8 cellular contexts compared by ENCODE assay signal in genomic region chr17:30969989-30970680, GRCh38. TPM values are rescaled to one million over a fixed set of nuclear protein-coding genes. Genes with fewer than 3 reads are reported as not detected.
DNase-seq lines count a peak whose midpoint lies in the region; ATAC-seq, FAIRE-seq and TF ChIP-seq lines count a peak whose summit lies in the region.

No MANE protein-coding gene starts in this region.

- peaks cover 4% of the 10 kb centered on the region for H3K36me3 ChIP-seq in upper lobe of right lung

- no peak for FAIRE-seq in GM12891 (lab: Jason Lieb, UNC)

- no peaks in the 10 kb centered on the region for H3K27me3 Mint-ChIP-seq in dendritic cell treated with granulocyte-macrophage colony-stimulating factor and Interleukin-4, amounts not matched to agents 40 ng/mL and 50 ng/mL, for 4 days

- intact Hi-C loops in dendritic cell treated with granulocyte-macrophage colony-stimulating factor and Interleukin-4, amounts not matched to agents 40 ng/mL and 50 ng/mL, for 4 days (cut with micrococcal nuclease), result loop anchor here (5.0 kb wide), 2 partner anchors 48 to 63 kb away; partner anchors contain the start of genes ADAP2 and TEFM
- intact Hi-C loops in upper lobe of right lung (cut with DNase I), result no loop called here

- peak overlapping the region; percentile 97 for H3K27ac ChIP-seq in upper lobe of right lung

- no peaks in the 10 kb centered on the region for H3K9me3 Mint-ChIP-seq in dendritic cell treated with granulocyte-macrophage colony-stimulating factor and Interleukin-4, amounts not matched to agents 40 ng/mL and 50 ng/mL, for 4 days

- H3K4me3 ChIP-seq in upper lobe of right lung, result peak overlapping the region; percentile 87

- no peaks in the 10 kb centered on the region for H3K9me3 ChIP-seq in upper lobe of right lung

- peaks cover 45% of the 10 kb centered on the region for H3K4me1 Mint-ChIP-seq in dendritic cell treated with granulocyte-macrophage colony-stimulating factor and Interleukin-4, amounts not matched to agents 40 ng/mL and 50 ng/mL, for 4 days (ENCODE audit: low read depth)

- no peak for TF ChIP-seq POLR2A in GM12891 (IDR thresholded peaks at IDR 0.05; ENCODE audit: low read depth, low read length)

- peak overlapping the region; percentile 94 for H3K27ac Mint-ChIP-seq in dendritic cell treated with granulocyte-macrophage colony-stimulating factor and Interleukin-4, amounts not matched to agents 40 ng/mL and 50 ng/mL, for 4 days

- no peak for TF ChIP-seq CTCF in upper lobe of right lung (IDR thresholded peaks at IDR 0.05)

- H3K27me3 ChIP-seq in upper lobe of right lung, result no peaks in the 10 kb centered on the region

- DNase-seq in activated naive CD4-positive, alpha-beta T cell treated with Interleukin-2 at 50 U/mL for 16 hours, result peak; percentile 9
- no peak for DNase-seq in activated naive CD4-positive, alpha-beta T cell treated with anti-CD3 and anti-CD28 coated beads, Interleukin-2, amount 50 U/mL, for 16 hours
- peak; percentile 63 for DNase-seq in RPMI8226
- DNase-seq in mesenteric fat pad (ENCODE audit: low spot score), result peak; percentile 43
- DNase-seq in upper lobe of right lung, result no peak
- DNase-seq in NK-92 treated with Interleukin-12 subunit alpha and Interleukin-12 subunit beta, amount 100 ng/mL, for 24 hours (lab: John Stamatoyannopoulos, UW), result no peak
- no peak for DNase-seq in GM12891 (ENCODE audit: insufficient read length, low spot score)

- no peaks in the 10 kb centered on the region for H3K4me1 ChIP-seq in upper lobe of right lung

- no peak for ATAC-seq in upper lobe of right lung

- peaks cover 77% of the 10 kb centered on the region for H3K36me3 Mint-ChIP-seq in dendritic cell treated with granulocyte-macrophage colony-stimulating factor and Interleukin-4, amounts not matched to agents 40 ng/mL and 50 ng/mL, for 4 days (ENCODE audit: low read depth)

- H3K4me3 Mint-ChIP-seq in dendritic cell treated with granulocyte-macrophage colony-stimulating factor and Interleukin-4, amounts not matched to agents 40 ng/mL and 50 ng/mL, for 4 days, result peak overlapping the region; percentile 98

TF ChIP-seq in GM12891, 5 proteins besides CTCF, POLR2A, EP300 and RAD21:
- no peak for TF ChIP-seq POLR2AphosphoS5 (IDR thresholded peaks at IDR 0.05; ENCODE audit: low read depth, low read length)

RNA-seq across cellular contexts. Expression of gene RNF135, which starts 0.7 kb away (rescaled TPM):
- total RNA-seq in mesenteric fat pad (32.8 TPM), upper lobe of right lung (25.3 TPM)
- 6.9 TPM for polyA plus RNA-seq in GM12891 (2012; ENCODE audit: low read depth, missing spikeins)

RNA-seq across cellular contexts. Expression of gene ADAP2, which starts 48.4 kb away (rescaled TPM):
- total RNA-seq in mesenteric fat pad (43.2 TPM), upper lobe of right lung (19.8 TPM)
- polyA plus RNA-seq in GM12891 (2012; ENCODE audit: low read depth, missing spikeins), result 0.83 TPM

Comparison
In these comparisons a context has a peak if more than half of its experiments do, and no peak if none do; other contexts are left out.
1. DNase-seq: peak in activated naive CD4-positive, alpha-beta T cell treated with Interleukin-2 at 50 U/mL for 16 hours (single experiment), RPMI8226 (single experiment) and mesenteric fat pad (single experiment); none in activated naive CD4-positive, alpha-beta T cell treated with anti-CD3 and anti-CD28 coated beads, Interleukin-2, amount 50 U/mL, for 16 hours (single experiment), upper lobe of right lung (single experiment), NK-92 treated with Interleukin-12 subunit alpha and Interleukin-12 subunit beta, amount 100 ng/mL, for 24 hours (single experiment) and GM12891 (single experiment).